ENCODE assay signal across 1 cellular context in the genomic region with DNA sequence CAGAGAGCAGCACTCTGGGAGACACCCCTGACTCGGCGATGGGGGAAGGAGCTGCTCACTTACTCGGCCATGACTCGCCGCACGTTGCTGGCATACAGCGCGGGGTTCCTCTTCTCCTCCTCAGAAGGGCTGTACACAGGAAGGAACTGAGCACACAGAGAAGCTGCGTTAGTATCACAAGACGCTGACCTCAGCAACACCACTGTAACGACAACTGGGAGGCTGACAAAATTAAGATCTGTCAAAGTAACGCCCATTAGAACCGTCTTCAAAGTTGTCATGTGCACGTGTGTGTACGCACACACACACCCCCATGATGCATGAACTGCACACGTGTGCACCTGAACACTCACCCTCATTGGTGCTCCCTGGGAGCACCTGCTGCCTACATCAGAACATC.
A peak's percentile ranks its signal among the peaks of the same experiment; 100 is the strongest.
TF ChIP-seq lines count a peak whose summit lies in the region.

No MANE protein-coding gene starts in this region.

TF ChIP-seq in HepG2, 621 proteins besides CTCF, POLR2A, EP300 and RAD21:
- TF ChIP-seq TEAD3 (CRISPR knock-in tag; optimal IDR thresholded peaks at IDR 0.05; ENCODE audit: borderline replicate concordance) (no peak), NRL (CRISPR knock-in tag; IDR thresholded peaks at IDR 0.05; ENCODE audit: borderline replicate concordance) (no peak), ZSCAN22 (CRISPR knock-in tag; IDR thresholded peaks at IDR 0.05) (no peak), MAFK (conservative IDR thresholded peaks at IDR 0.05 in 1 of 2, IDR thresholded peaks at IDR 0.05 in 1 of 2; ENCODE audit: low read length in 2 of 2) (peak; percentile 13 to 59; a peak in 2 of 4 replicates), ZNF329 (CRISPR knock-in tag; IDR thresholded peaks at IDR 0.05; ENCODE audit: low read depth) (no peak), SP5 (CRISPR knock-in tag; IDR thresholded peaks at IDR 0.05; ENCODE audit: borderline replicate concordance, low read depth) (no peak), CENPX (CRISPR knock-in tag; IDR thresholded peaks at IDR 0.05) (no peak), ZFY (CRISPR knock-in tag; IDR thresholded peaks at IDR 0.05) (no peak), ZNF263 (CRISPR knock-in tag; IDR thresholded peaks at IDR 0.05) (peak; percentile 66; the same call in 1 of the 2 replicates), ZNF558 (CRISPR knock-in tag; IDR thresholded peaks at IDR 0.05; ENCODE audit: borderline replicate concordance) (no peak), FOSL1 (CRISPR knock-in tag; IDR thresholded peaks at IDR 0.05; ENCODE audit: borderline replicate concordance) (no peak)
- TF ChIP-seq, protein P1, sequence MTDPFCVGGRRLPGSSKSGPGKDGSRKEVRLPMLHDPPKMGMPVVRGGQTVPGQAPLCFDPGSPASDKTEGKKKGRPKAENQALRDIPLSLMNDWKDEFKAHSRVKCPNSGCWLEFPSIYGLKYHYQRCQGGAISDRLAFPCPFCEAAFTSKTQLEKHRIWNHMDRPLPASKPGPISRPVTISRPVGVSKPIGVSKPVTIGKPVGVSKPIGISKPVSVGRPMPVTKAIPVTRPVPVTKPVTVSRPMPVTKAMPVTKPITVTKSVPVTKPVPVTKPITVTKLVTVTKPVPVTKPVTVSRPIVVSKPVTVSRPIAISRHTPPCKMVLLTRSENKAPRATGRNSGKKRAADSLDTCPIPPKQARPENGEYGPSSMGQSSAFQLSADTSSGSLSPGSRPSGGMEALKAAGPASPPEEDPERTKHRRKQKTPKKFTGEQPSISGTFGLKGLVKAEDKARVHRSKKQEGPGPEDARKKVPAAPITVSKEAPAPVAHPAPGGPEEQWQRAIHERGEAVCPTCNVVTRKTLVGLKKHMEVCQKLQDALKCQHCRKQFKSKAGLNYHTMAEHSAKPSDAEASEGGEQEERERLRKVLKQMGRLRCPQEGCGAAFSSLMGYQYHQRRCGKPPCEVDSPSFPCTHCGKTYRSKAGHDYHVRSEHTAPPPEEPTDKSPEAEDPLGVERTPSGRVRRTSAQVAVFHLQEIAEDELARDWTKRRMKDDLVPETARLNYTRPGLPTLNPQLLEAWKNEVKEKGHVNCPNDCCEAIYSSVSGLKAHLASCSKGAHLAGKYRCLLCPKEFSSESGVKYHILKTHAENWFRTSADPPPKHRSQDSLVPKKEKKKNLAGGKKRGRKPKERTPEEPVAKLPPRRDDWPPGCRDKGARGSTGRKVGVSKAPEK (CRISPR knock-in tag; IDR thresholded peaks at IDR 0.05; ENCODE audit: borderline replicate concordance): no peak
- TF ChIP-seq, protein P2, sequence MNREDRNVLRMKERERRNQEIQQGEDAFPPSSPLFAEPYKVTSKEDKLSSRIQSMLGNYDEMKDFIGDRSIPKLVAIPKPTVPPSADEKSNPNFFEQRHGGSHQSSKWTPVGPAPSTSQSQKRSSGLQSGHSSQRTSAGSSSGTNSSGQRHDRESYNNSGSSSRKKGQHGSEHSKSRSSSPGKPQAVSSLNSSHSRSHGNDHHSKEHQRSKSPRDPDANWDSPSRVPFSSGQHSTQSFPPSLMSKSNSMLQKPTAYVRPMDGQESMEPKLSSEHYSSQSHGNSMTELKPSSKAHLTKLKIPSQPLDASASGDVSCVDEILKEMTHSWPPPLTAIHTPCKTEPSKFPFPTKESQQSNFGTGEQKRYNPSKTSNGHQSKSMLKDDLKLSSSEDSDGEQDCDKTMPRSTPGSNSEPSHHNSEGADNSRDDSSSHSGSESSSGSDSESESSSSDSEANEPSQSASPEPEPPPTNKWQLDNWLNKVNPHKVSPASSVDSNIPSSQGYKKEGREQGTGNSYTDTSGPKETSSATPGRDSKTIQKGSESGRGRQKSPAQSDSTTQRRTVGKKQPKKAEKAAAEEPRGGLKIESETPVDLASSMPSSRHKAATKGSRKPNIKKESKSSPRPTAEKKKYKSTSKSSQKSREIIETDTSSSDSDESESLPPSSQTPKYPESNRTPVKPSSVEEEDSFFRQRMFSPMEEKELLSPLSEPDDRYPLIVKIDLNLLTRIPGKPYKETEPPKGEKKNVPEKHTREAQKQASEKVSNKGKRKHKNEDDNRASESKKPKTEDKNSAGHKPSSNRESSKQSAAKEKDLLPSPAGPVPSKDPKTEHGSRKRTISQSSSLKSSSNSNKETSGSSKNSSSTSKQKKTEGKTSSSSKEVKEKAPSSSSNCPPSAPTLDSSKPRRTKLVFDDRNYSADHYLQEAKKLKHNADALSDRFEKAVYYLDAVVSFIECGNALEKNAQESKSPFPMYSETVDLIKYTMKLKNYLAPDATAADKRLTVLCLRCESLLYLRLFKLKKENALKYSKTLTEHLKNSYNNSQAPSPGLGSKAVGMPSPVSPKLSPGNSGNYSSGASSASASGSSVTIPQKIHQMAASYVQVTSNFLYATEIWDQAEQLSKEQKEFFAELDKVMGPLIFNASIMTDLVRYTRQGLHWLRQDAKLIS (CRISPR knock-in tag; IDR thresholded peaks at IDR 0.05): no peak
- TF ChIP-seq, protein P3, sequence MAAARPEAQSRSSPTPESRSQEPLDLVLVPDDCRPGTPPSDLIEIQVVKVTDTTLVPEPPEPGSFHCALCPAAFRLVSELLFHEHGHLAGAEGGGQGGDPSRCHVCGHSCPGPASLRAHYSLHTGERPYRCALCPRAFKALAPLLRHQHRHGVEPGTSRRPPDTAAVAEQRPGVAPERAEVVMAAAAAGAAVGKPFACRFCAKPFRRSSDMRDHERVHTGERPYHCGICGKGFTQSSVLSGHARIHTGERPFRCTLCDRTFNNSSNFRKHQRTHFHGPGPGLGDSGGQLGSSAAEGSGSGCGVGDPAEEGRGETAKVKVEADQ (CRISPR knock-in tag; IDR thresholded peaks at IDR 0.05; ENCODE audit: borderline replicate concordance): no peak
- TF ChIP-seq, protein P4, sequence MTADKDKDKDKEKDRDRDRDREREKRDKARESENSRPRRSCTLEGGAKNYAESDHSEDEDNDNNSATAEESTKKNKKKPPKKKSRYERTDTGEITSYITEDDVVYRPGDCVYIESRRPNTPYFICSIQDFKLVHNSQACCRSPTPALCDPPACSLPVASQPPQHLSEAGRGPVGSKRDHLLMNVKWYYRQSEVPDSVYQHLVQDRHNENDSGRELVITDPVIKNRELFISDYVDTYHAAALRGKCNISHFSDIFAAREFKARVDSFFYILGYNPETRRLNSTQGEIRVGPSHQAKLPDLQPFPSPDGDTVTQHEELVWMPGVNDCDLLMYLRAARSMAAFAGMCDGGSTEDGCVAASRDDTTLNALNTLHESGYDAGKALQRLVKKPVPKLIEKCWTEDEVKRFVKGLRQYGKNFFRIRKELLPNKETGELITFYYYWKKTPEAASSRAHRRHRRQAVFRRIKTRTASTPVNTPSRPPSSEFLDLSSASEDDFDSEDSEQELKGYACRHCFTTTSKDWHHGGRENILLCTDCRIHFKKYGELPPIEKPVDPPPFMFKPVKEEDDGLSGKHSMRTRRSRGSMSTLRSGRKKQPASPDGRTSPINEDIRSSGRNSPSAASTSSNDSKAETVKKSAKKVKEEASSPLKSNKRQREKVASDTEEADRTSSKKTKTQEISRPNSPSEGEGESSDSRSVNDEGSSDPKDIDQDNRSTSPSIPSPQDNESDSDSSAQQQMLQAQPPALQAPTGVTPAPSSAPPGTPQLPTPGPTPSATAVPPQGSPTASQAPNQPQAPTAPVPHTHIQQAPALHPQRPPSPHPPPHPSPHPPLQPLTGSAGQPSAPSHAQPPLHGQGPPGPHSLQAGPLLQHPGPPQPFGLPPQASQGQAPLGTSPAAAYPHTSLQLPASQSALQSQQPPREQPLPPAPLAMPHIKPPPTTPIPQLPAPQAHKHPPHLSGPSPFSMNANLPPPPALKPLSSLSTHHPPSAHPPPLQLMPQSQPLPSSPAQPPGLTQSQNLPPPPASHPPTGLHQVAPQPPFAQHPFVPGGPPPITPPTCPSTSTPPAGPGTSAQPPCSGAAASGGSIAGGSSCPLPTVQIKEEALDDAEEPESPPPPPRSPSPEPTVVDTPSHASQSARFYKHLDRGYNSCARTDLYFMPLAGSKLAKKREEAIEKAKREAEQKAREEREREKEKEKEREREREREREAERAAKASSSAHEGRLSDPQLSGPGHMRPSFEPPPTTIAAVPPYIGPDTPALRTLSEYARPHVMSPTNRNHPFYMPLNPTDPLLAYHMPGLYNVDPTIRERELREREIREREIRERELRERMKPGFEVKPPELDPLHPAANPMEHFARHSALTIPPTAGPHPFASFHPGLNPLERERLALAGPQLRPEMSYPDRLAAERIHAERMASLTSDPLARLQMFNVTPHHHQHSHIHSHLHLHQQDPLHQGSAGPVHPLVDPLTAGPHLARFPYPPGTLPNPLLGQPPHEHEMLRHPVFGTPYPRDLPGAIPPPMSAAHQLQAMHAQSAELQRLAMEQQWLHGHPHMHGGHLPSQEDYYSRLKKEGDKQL (CRISPR knock-in tag; IDR thresholded peaks at IDR 0.05; ENCODE audit: low read depth): no peak
- TF ChIP-seq, protein P5, sequence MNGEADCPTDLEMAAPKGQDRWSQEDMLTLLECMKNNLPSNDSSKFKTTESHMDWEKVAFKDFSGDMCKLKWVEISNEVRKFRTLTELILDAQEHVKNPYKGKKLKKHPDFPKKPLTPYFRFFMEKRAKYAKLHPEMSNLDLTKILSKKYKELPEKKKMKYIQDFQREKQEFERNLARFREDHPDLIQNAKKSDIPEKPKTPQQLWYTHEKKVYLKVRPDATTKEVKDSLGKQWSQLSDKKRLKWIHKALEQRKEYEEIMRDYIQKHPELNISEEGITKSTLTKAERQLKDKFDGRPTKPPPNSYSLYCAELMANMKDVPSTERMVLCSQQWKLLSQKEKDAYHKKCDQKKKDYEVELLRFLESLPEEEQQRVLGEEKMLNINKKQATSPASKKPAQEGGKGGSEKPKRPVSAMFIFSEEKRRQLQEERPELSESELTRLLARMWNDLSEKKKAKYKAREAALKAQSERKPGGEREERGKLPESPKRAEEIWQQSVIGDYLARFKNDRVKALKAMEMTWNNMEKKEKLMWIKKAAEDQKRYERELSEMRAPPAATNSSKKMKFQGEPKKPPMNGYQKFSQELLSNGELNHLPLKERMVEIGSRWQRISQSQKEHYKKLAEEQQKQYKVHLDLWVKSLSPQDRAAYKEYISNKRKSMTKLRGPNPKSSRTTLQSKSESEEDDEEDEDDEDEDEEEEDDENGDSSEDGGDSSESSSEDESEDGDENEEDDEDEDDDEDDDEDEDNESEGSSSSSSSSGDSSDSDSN (CRISPR knock-in tag; IDR thresholded peaks at IDR 0.05): no peak
- TF ChIP-seq, protein P6, sequence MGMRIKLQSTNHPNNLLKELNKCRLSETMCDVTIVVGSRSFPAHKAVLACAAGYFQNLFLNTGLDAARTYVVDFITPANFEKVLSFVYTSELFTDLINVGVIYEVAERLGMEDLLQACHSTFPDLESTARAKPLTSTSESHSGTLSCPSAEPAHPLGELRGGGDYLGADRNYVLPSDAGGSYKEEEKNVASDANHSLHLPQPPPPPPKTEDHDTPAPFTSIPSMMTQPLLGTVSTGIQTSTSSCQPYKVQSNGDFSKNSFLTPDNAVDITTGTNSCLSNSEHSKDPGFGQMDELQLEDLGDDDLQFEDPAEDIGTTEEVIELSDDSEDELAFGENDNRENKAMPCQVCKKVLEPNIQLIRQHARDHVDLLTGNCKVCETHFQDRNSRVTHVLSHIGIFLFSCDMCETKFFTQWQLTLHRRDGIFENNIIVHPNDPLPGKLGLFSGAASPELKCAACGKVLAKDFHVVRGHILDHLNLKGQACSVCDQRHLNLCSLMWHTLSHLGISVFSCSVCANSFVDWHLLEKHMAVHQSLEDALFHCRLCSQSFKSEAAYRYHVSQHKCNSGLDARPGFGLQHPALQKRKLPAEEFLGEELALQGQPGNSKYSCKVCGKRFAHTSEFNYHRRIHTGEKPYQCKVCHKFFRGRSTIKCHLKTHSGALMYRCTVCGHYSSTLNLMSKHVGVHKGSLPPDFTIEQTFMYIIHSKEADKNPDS (CRISPR knock-in tag; IDR thresholded peaks at IDR 0.05): no peak
- TF ChIP-seq, protein P7, sequence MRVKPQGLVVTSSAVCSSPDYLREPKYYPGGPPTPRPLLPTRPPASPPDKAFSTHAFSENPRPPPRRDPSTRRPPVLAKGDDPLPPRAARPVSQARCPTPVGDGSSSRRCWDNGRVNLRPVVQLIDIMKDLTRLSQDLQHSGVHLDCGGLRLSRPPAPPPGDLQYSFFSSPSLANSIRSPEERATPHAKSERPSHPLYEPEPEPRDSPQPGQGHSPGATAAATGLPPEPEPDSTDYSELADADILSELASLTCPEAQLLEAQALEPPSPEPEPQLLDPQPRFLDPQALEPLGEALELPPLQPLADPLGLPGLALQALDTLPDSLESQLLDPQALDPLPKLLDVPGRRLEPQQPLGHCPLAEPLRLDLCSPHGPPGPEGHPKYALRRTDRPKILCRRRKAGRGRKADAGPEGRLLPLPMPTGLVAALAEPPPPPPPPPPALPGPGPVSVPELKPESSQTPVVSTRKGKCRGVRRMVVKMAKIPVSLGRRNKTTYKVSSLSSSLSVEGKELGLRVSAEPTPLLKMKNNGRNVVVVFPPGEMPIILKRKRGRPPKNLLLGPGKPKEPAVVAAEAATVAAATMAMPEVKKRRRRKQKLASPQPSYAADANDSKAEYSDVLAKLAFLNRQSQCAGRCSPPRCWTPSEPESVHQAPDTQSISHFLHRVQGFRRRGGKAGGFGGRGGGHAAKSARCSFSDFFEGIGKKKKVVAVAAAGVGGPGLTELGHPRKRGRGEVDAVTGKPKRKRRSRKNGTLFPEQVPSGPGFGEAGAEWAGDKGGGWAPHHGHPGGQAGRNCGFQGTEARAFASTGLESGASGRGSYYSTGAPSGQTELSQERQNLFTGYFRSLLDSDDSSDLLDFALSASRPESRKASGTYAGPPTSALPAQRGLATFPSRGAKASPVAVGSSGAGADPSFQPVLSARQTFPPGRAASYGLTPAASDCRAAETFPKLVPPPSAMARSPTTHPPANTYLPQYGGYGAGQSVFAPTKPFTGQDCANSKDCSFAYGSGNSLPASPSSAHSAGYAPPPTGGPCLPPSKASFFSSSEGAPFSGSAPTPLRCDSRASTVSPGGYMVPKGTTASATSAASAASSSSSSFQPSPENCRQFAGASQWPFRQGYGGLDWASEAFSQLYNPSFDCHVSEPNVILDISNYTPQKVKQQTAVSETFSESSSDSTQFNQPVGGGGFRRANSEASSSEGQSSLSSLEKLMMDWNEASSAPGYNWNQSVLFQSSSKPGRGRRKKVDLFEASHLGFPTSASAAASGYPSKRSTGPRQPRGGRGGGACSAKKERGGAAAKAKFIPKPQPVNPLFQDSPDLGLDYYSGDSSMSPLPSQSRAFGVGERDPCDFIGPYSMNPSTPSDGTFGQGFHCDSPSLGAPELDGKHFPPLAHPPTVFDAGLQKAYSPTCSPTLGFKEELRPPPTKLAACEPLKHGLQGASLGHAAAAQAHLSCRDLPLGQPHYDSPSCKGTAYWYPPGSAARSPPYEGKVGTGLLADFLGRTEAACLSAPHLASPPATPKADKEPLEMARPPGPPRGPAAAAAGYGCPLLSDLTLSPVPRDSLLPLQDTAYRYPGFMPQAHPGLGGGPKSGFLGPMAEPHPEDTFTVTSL (CRISPR knock-in tag; IDR thresholded peaks at IDR 0.05; ENCODE audit: borderline replicate concordance): no peak
TF ChIP-seq in HepG2: peak in this region for 2.
